2 cellular contexts compared by ENCODE assay signal in the genomic region with DNA sequence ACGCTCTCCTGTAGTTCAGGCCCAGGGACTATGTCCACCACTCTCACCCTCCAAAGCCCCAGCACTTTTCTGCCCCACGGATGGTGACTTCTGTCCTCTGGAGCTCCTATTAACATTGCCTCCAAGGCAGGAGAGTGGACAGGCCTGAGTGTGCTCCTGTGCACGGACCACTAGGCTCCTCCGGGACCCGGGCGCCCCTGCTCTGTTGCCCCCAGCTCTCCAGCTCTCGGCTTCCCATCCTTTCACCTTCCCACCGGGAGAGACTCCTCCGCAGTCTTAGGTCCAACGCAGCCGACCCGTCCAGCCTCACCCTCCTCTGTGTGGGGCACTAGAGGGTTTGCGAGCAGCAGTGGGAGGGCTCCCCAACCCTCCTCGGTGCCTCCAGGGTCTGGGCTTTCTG.
TF ChIP-seq lines count a peak whose summit lies in the region.

No MANE protein-coding gene starts in this region.

TF ChIP-seq in GM23338, 12 proteins besides CTCF, POLR2A, EP300 and RAD21 (continues in another document):
- TF ChIP-seq ZNF114 (CRISPR knock-in tag; IDR thresholded peaks at IDR 0.05) = no peak
- no peak for TF ChIP-seq JUNB (IDR thresholded peaks at IDR 0.05; ENCODE audit: unreplicated experiment)
- TF ChIP-seq CREB1 (CRISPR knock-in tag; IDR thresholded peaks at IDR 0.05; ENCODE audit: low read depth) = no peak
- TF ChIP-seq, protein P1, sequence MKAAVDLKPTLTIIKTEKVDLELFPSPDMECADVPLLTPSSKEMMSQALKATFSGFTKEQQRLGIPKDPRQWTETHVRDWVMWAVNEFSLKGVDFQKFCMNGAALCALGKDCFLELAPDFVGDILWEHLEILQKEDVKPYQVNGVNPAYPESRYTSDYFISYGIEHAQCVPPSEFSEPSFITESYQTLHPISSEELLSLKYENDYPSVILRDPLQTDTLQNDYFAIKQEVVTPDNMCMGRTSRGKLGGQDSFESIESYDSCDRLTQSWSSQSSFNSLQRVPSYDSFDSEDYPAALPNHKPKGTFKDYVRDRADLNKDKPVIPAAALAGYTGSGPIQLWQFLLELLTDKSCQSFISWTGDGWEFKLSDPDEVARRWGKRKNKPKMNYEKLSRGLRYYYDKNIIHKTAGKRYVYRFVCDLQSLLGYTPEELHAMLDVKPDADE (IDR thresholded peaks at IDR 0.05) = no peak
- TF ChIP-seq POLR2AphosphoS5 (IDR thresholded peaks at IDR 0.05; ENCODE audit: low read depth) = no peak
- no peak for TF ChIP-seq EZH2phosphoT487 (IDR thresholded peaks at IDR 0.05; ENCODE audit: unreplicated experiment)
- TF ChIP-seq, protein P2, sequence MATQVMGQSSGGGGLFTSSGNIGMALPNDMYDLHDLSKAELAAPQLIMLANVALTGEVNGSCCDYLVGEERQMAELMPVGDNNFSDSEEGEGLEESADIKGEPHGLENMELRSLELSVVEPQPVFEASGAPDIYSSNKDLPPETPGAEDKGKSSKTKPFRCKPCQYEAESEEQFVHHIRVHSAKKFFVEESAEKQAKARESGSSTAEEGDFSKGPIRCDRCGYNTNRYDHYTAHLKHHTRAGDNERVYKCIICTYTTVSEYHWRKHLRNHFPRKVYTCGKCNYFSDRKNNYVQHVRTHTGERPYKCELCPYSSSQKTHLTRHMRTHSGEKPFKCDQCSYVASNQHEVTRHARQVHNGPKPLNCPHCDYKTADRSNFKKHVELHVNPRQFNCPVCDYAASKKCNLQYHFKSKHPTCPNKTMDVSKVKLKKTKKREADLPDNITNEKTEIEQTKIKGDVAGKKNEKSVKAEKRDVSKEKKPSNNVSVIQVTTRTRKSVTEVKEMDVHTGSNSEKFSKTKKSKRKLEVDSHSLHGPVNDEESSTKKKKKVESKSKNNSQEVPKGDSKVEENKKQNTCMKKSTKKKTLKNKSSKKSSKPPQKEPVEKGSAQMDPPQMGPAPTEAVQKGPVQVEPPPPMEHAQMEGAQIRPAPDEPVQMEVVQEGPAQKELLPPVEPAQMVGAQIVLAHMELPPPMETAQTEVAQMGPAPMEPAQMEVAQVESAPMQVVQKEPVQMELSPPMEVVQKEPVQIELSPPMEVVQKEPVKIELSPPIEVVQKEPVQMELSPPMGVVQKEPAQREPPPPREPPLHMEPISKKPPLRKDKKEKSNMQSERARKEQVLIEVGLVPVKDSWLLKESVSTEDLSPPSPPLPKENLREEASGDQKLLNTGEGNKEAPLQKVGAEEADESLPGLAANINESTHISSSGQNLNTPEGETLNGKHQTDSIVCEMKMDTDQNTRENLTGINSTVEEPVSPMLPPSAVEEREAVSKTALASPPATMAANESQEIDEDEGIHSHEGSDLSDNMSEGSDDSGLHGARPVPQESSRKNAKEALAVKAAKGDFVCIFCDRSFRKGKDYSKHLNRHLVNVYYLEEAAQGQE (IDR thresholded peaks at IDR 0.05; ENCODE audit: unreplicated experiment) = no peak
- no peak for TF ChIP-seq STAT1 (IDR thresholded peaks at IDR 0.05; ENCODE audit: unreplicated experiment)
- no peak for TF ChIP-seq ZNF331 (CRISPR knock-in tag; IDR thresholded peaks at IDR 0.05; ENCODE audit: low read depth)
- no peak for TF ChIP-seq EZH2 (IDR thresholded peaks at IDR 0.05; ENCODE audit: low read depth, unreplicated experiment)

TF ChIP-seq in liver, 16 proteins besides CTCF, POLR2A, EP300 and RAD21:
- TF ChIP-seq, protein P3, sequence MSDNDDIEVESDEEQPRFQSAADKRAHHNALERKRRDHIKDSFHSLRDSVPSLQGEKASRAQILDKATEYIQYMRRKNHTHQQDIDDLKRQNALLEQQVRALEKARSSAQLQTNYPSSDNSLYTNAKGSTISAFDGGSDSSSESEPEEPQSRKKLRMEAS (IDR thresholded peaks at IDR 0.05) = no peak
- TF ChIP-seq, protein P4, sequence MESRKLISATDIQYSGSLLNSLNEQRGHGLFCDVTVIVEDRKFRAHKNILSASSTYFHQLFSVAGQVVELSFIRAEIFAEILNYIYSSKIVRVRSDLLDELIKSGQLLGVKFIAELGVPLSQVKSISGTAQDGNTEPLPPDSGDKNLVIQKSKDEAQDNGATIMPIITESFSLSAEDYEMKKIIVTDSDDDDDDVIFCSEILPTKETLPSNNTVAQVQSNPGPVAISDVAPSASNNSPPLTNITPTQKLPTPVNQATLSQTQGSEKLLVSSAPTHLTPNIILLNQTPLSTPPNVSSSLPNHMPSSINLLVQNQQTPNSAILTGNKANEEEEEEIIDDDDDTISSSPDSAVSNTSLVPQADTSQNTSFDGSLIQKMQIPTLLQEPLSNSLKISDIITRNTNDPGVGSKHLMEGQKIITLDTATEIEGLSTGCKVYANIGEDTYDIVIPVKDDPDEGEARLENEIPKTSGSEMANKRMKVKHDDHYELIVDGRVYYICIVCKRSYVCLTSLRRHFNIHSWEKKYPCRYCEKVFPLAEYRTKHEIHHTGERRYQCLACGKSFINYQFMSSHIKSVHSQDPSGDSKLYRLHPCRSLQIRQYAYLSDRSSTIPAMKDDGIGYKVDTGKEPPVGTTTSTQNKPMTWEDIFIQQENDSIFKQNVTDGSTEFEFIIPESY (IDR thresholded peaks at IDR 0.05) = no peak
- TF ChIP-seq JUND (IDR thresholded peaks at IDR 0.05) (no peak), NR2F2 (IDR thresholded peaks at IDR 0.05) (no peak), HNF4A (conservative IDR thresholded peaks at IDR 0.05) (no peak), TAF1 (conservative IDR thresholded peaks at IDR 0.05) (no peak), GABPA (IDR thresholded peaks at IDR 0.05 in 1 of 2, conservative IDR thresholded peaks at IDR 0.05 in 1 of 2) (no peak), EGR1 (IDR thresholded peaks at IDR 0.05; ENCODE audit: low read depth in 2 of 2) (no peak), RXRA (IDR thresholded peaks at IDR 0.05) (no peak), YY1 (IDR thresholded peaks at IDR 0.05) (no peak), FOXA2 (IDR thresholded peaks at IDR 0.05) (no peak), SP1 (IDR thresholded peaks at IDR 0.05) (no peak), HNF4G (IDR thresholded peaks at IDR 0.05) (no peak), FOXA1 (IDR thresholded peaks at IDR 0.05) (no peak)
- TF ChIP-seq, protein P2 (IDR thresholded peaks at IDR 0.05) = no peak
- TF ChIP-seq, protein P5, sequence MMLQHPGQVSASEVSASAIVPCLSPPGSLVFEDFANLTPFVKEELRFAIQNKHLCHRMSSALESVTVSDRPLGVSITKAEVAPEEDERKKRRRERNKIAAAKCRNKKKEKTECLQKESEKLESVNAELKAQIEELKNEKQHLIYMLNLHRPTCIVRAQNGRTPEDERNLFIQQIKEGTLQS (IDR thresholded peaks at IDR 0.05) = no peak
